20 cellular contexts compared by ENCODE assay signal in the genomic region with DNA sequence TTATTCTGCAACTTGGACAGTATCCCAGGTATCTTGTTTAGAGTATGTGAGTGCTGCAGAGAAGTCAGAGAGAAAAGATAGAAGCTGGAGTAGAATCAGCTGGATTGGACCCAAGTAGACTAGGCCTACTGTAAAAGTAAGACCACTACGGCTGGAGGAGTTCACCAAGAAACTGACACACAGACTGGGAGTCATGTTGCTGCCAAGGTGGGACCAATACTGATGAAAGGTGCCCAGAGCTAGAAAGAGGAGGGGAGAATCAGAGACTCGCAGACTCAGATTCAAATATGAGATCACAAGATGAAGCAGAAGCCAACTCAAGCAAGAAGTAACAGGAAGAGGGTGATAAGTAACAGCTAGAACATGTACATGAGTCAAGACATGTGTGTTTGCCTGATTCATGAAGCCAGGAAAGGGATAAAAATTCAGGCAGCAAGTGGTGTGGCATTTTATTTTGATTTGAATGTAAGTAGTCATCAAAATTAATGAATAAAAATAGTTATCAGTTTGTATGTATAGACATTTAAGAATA. TPM values are rescaled to one million over a fixed set of nuclear protein-coding genes. Genes with fewer than 3 reads are reported as not detected.
DNase-seq lines count a peak whose midpoint lies in the region; ATAC-seq and TF ChIP-seq lines count a peak whose summit lies in the region.
"Had no signal": no experiment of that assay in that cellular context is flagged by ENCODE, and none has a peak within 500 bp of the region (broad histone marks: within the 10 kb centered on the region; RNA-seq: fewer than 3 reads in every experiment).

No MANE protein-coding gene starts in this region.

- no peak overlapping the region for H3K4me3 ChIP-seq in IMR-90 (ENCODE audit: insufficient read depth, low read depth, low read length)
- no peak overlapping the region for H3K4me3 ChIP-seq in fibroblast of mammary gland (ENCODE audit: control insufficient read depth, low read depth, low read length)
- H3K4me3 ChIP-seq in osteoblast (ENCODE audit: insufficient read depth, low read length) = no peak overlapping the region
- H3K4me3 ChIP-seq in foreskin fibroblast (ENCODE audit: low read depth in 1 of 2, low read length in 2 of 2) = no peak overlapping the region
- H3K4me3 ChIP-seq: Peyer's patch had no signal

- ATAC-seq in IMR-90 (ENCODE audit: low read depth) (no peak), HG02970 (IDR thresholded peaks at IDR 0.05; ENCODE audit: low FRiP score, unreplicated experiment) (no peak)
- ATAC-seq: HepG2, SK-N-SH treated with all-trans-retinoic acid at 6 μM for 48 hours had no signal

- H3K4me2 ChIP-seq in IMR-90 (ENCODE audit: low read depth, low read length) (peak overlapping the region; percentile 49; the same call in 1 of the 2 replicates), osteoblast (ENCODE audit: insufficient read depth, low read length) (no peak overlapping the region)
- H3K4me2 ChIP-seq: KMS-11 had no signal

- TF ChIP-seq POLR2A in IMR-90 (IDR thresholded peaks at IDR 0.05; ENCODE audit: low read depth, low read length) = no peak

- POLR2A ChIA-PET in IMR-90 (lab: Charles Lee; ENCODE audit: unreplicated experiment) = interaction anchor here (0.6 kb wide), 1 partner anchor 441 kb away, joined by 5 read pairs; no protein-coding TSS in a partner anchor

- DNase-seq in IMR-90 (peak; percentile 44), fibroblast of mammary gland (ENCODE audit: low read depth) (peak; percentile 39), osteoblast (ENCODE audit: insufficient read length, low spot score, missing footprints) (no peak), foreskin fibroblast (no peak), NCI-H1092 (lab: John Stamatoyannopoulos, UW) (no peak), HCEC 1CT (no peak)
- DNase-seq: Caco-2; CD4-positive, CD25-positive, alpha-beta regulatory T cell; DMS153; EL; NCI-H1048; NCI-H524 treated with DMSO at 0.1 percent for 48 hours; Peyer's patch; Right ventricle myocardium superior had no signal

- H3K56ac ChIP-seq in IMR-90 (ENCODE audit: extremely low read depth, insufficient read depth, low read length) = no peak overlapping the region

- H3K18ac ChIP-seq in IMR-90 (ENCODE audit: low read depth, low read length) = peak overlapping the region; percentile 70; the same call in 1 of the 2 replicates

- in situ Hi-C loops in IMR-90 (cut with MboI; ENCODE audit: low sequenced_read_pairs) = no loop called here

- H2AK9ac ChIP-seq in IMR-90 (replicated peaks; ENCODE audit: low read depth, low read length, poor library complexity) = no peak overlapping the region

- peak overlapping the region in 1 of 2 experiments; percentile 40; a peak in 1 of 4 replicates for H4K8ac ChIP-seq in IMR-90 (ENCODE audit: low read depth in 2 of 2, low read length in 2 of 2)

- intact Hi-C loops in IMR-90 (cut with micrococcal nuclease) = no loop called here

- peak overlapping the region; percentile 22; the same call in 1 of the 2 replicates for H3K14ac ChIP-seq in IMR-90 (replicated peaks; ENCODE audit: low read depth, low read length)

- H3K79me2 ChIP-seq in osteoblast (ENCODE audit: insufficient read depth, low read length) = no peaks in the 10 kb centered on the region

- H3K27me3 ChIP-seq in IMR-90 (ENCODE audit: control insufficient read depth, insufficient read depth, low read length) (no peaks in the 10 kb centered on the region), osteoblast (ENCODE audit: insufficient read depth, low read length) (no peaks in the 10 kb centered on the region)
- H3K27me3 ChIP-seq: Peyer's patch had no signal

- H3K36me3 Mint-ChIP-seq in brain = no peaks in the 10 kb centered on the region
- H3K36me3 Mint-ChIP-seq: CD4-positive, CD25-positive, alpha-beta regulatory T cell had no signal

- no peaks in the 10 kb centered on the region for H3K4me1 Mint-ChIP-seq in brain
- H3K4me1 Mint-ChIP-seq: B cell; CD4-positive, CD25-positive, alpha-beta regulatory T cell had no signal

- H3K9ac ChIP-seq in IMR-90 (ENCODE audit: low read depth, low read length) = no peak overlapping the region
- H3K9ac ChIP-seq: KMS-11 had no signal

- no peak overlapping the region for H4K91ac ChIP-seq in IMR-90 (ENCODE audit: insufficient read depth, low read depth, low read length)

- peaks cover 0 to 14% (median 4%) of the 10 kb centered on the region in 5 experiments for H3K9me3 Mint-ChIP-seq in brain

- BruUV-seq in IMR-90 (replicated peaks; lab: Mats Ljungman, UMichigan) = no TSS peak

- H4K20me1 ChIP-seq in IMR-90 (ENCODE audit: insufficient read depth, low read length) (no peaks in the 10 kb centered on the region), osteoblast (ENCODE audit: insufficient read depth, low read length) (no peaks in the 10 kb centered on the region)

- H3K23ac ChIP-seq in IMR-90 (ENCODE audit: low read depth, low read length) = no peak overlapping the region

- H3K27ac ChIP-seq in IMR-90 (ENCODE audit: insufficient read depth, low read length) (no peak overlapping the region), osteoblast (ENCODE audit: low read depth, low read length) (no peak overlapping the region)
- H3K27ac ChIP-seq: KMS-11, Peyer's patch had no signal

- dilution Hi-C loops in IMR-90 (cut with HindIII; ENCODE audit: low sequenced_read_pairs, unreplicated experiment) = no loop called here

- H3K36me3 ChIP-seq in IMR-90 (ENCODE audit: control insufficient read depth, insufficient read depth, low read length) (no peaks in the 10 kb centered on the region), osteoblast (ENCODE audit: insufficient read depth, low read length) (no peaks in the 10 kb centered on the region)
- H3K36me3 ChIP-seq: Peyer's patch had no signal

- CTCF ChIA-PET in IMR-90 (lab: Yijun Ruan, JAX) = no interaction called here

- no peak overlapping the region for H2BK15ac ChIP-seq in IMR-90 (ENCODE audit: low read depth, low read length)

- H2BK20ac ChIP-seq in IMR-90 (ENCODE audit: low read depth, low read length) = no peak overlapping the region

- H2BK5ac ChIP-seq in IMR-90 (ENCODE audit: low read depth, low read length, poor library complexity, severe bottlenecking) = peak overlapping the region; percentile 66

- H3K9me1 ChIP-seq in IMR-90 (ENCODE audit: insufficient read depth, low read length) = no peaks in the 10 kb centered on the region; the same call in 1 of the 2 replicates

- H3K4me1 ChIP-seq in IMR-90 (ENCODE audit: control insufficient read depth, insufficient read depth, low read length) = peaks cover 3% of the 10 kb centered on the region; the same call in 1 of the 2 replicates
- peaks cover 7% of the 10 kb centered on the region for H3K4me1 ChIP-seq in osteoblast (ENCODE audit: insufficient read depth, low read length)
- H3K4me1 ChIP-seq: Caco-2, Peyer's patch had no signal

- H2AK5ac ChIP-seq in IMR-90 (ENCODE audit: low read depth, low read length) = no peak overlapping the region

- H2BK120ac ChIP-seq in IMR-90 (ENCODE audit: low read depth, low read length) = peak overlapping the region; percentile 76

- no peak overlapping the region for H3K4ac ChIP-seq in IMR-90 (ENCODE audit: low read depth, low read length)

- TF ChIP-seq CTCF in IMR-90 (conservative IDR thresholded peaks at IDR 0.05; ENCODE audit: low read depth, low read length) (no peak), brain (conservative IDR thresholded peaks at IDR 0.05) (no peak), fibroblast of mammary gland (conservative IDR thresholded peaks at IDR 0.05; ENCODE audit: control insufficient read depth, insufficient read depth, low read depth, low read length) (no peak), osteoblast (IDR thresholded peaks at IDR 0.05; ENCODE audit: extremely low read depth, low read depth, low read length) (no peak), foreskin fibroblast (IDR thresholded peaks at IDR 0.05; ENCODE audit: low read depth, low read length) (no peak)

- H3K27ac Mint-ChIP-seq in brain = peak overlapping the region in 3 of 5 experiments; percentile 49 to 85 (median 57)
- H3K27ac Mint-ChIP-seq: B cell; CD4-positive, CD25-positive, alpha-beta regulatory T cell had no signal

- H4K5ac ChIP-seq in IMR-90 (ENCODE audit: low read depth, low read length) = no peak overlapping the region

- H3K9me3 ChIP-seq in IMR-90 (ENCODE audit: control insufficient read depth, insufficient read depth, low read length) (no peaks in the 10 kb centered on the region), osteoblast (ENCODE audit: low read depth, low read length) (no peaks in the 10 kb centered on the region)
- H3K9me3 ChIP-seq: Caco-2, Peyer's patch had no signal

- peak overlapping the region in 1 of 5 experiments; percentile 26 for H3K4me3 Mint-ChIP-seq in brain
- H3K4me3 Mint-ChIP-seq: B cell; CD4-positive, CD25-positive, alpha-beta regulatory T cell had no signal

- no peaks in the 10 kb centered on the region for H3K79me1 ChIP-seq in IMR-90 (ENCODE audit: low read depth in 1 of 2, low read length in 2 of 2)

- H3K27me3 Mint-ChIP-seq in brain = no peaks in the 10 kb centered on the region
- H3K27me3 Mint-ChIP-seq: B cell; CD4-positive, CD25-positive, alpha-beta regulatory T cell had no signal

- 17% methylated on average over 1 of the region's 2 CpGs; no CpG with 5 or more reads in 1 of the 2 experiments for WGBS in IMR-90 (ENCODE audit: extremely low coverage in 2 of 2, insufficient read length in 1 of 2), 2 experiments

- TF ChIP-seq RAD21 in IMR-90 (IDR thresholded peaks at IDR 0.05; ENCODE audit: low read length) = no peak

- H2AFZ ChIP-seq in IMR-90 (replicated peaks; ENCODE audit: low read length, poor library complexity) (peak overlapping the region; percentile 69), osteoblast (ENCODE audit: low read length) (peak overlapping the region; percentile 69)

TF ChIP-seq in IMR-90, 13 proteins besides CTCF, POLR2A, EP300 and RAD21 (continues in another document):
- TF ChIP-seq NFE2L2 (IDR thresholded peaks at IDR 0.05; ENCODE audit: low read depth, low read length) (no peak), MAFK (IDR thresholded peaks at IDR 0.05; ENCODE audit: low read depth, low read length) (no peak), BHLHE40 (IDR thresholded peaks at IDR 0.05; ENCODE audit: low read depth, low read length) (no peak), SMC3 (IDR thresholded peaks at IDR 0.05; ENCODE audit: low read depth, low read length) (no peak)
- TF ChIP-seq, protein P1, sequence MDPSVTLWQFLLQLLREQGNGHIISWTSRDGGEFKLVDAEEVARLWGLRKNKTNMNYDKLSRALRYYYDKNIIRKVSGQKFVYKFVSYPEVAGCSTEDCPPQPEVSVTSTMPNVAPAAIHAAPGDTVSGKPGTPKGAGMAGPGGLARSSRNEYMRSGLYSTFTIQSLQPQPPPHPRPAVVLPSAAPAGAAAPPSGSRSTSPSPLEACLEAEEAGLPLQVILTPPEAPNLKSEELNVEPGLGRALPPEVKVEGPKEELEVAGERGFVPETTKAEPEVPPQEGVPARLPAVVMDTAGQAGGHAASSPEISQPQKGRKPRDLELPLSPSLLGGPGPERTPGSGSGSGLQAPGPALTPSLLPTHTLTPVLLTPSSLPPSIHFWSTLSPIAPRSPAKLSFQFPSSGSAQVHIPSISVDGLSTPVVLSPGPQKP (IDR thresholded peaks at IDR 0.05; ENCODE audit: borderline replicate concordance, low read depth, low read length) = no peak

RNA-seq across cellular contexts. Expression of gene TUSC1, which starts 25.6 kb away (rescaled TPM):
- 2.0 and 3.1 TPM in 2 replicates for total RNA-seq in IMR-90 (2012; rRNA removed)
- 4.4 and 5.8 TPM in 2 replicates for polyA plus RNA-seq in IMR-90 (2012; rRNA removed)
- 5.6 and 7.9 TPM in 2 replicates for polyA plus RNA-seq in IMR-90 (2012; cell fraction: cytosol; rRNA removed)
- 2.4 and 4.3 TPM in 2 replicates for polyA plus RNA-seq in IMR-90 (2012; cell fraction: nucleus; rRNA removed; ENCODE audit: low replicate concordance)
- polyA plus RNA-seq in brain (ENCODE audit: insufficient read depth, low read depth, low replicate concordance) = 3.9 TPM
- 12.7 and 13.8 TPM in 2 replicates for total RNA-seq in osteoblast
- total RNA-seq: CD4-positive, CD25-positive, alpha-beta regulatory T cell; HepG2 had no signal
- polyA plus RNA-seq: HepG2 had no signal

Comparison
In these comparisons a context has a peak if more than half of its experiments do, and no peak if none do; other contexts are left out.
1. DNase-seq: peak in IMR-90 (single experiment) and fibroblast of mammary gland (single experiment); none in osteoblast (single experiment), foreskin fibroblast (0 of 2), NCI-H1092 (single experiment) and HCEC 1CT (single experiment).